10 cellular contexts compared by ENCODE assay signal in the genomic region with DNA sequence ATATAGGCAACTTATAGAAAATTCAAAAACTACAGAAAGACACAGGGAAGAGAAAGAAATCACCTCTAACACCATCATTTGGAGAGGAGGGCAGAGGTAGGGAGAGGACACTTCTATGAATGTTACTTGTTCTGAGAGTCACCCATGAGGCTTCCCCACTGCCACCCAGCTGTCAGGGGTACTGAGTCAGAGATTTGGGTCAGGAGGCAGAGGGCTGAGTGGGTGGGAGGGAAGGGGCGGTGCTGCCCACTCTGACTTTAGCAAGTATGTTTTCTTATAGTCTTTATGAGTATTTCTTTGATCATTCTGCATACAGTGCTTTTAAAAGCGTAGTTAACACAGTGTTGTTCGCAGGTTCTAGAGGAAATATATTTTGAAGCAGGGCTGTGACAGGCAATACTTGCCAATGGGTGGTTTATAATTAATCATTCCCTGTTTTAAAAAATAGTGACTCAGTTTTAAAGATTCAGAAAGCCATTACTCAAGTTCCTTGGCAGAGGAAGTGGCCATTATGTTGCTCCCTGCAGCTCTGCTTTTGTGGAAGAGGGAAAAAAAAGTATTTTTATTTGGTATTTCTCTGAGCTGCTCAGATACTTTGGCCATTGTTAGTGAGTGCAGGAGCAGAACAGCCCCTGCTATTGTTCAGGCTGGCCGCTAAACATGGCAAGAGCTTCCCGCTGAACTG. TPM values are rescaled to one million over a fixed set of nuclear protein-coding genes. Genes with fewer than 3 reads are reported as not detected.
DNase-seq lines count a peak whose midpoint lies in the region; ATAC-seq and TF ChIP-seq lines count a peak whose summit lies in the region.
"Had no signal": no experiment of that assay in that cellular context is flagged by ENCODE, and none has a peak within 500 bp of the region (broad histone marks: within the 10 kb centered on the region; RNA-seq: fewer than 3 reads in every experiment).

No MANE protein-coding gene starts in this region.

- TF ChIP-seq CTCF in lower leg skin (IDR thresholded peaks at IDR 0.05) = no peak

- H3K9me3 Mint-ChIP-seq in activated CD4-positive, alpha-beta T cell treated with anti-CD3 and anti-CD28 coated beads, Interleukin-2, amount 10 ng/mL, durations not matched to agents 7 days and 5 days = no peaks in the 10 kb centered on the region
- no peaks in the 10 kb centered on the region for H3K9me3 Mint-ChIP-seq in activated naive CD8-positive, alpha-beta T cell treated with anti-CD3 and anti-CD28 coated beads, Interleukin-2, amount 50 U/mL, for 24 hours

- POLR2A ChIA-PET in activated CD4-positive, alpha-beta T cell treated with anti-CD3 and anti-CD28 coated beads, Interleukin-2, amount 10 ng/mL, durations not matched to agents 7 days and 5 days (lab: Charles Lee) = no interaction called here

- peak; percentile 55 for ATAC-seq in activated naive CD8-positive, alpha-beta T cell treated with anti-CD3 and anti-CD28 coated beads, Interleukin-2, amount 50 U/mL, for 24 hours
- ATAC-seq in GM18519 (IDR thresholded peaks at IDR 0.05; ENCODE audit: low FRiP score, unreplicated experiment) (no peak), HG02852 (IDR thresholded peaks at IDR 0.05; ENCODE audit: unreplicated experiment) (no peak)

- DNase-seq in activated CD4-positive, alpha-beta T cell treated with anti-CD3 and anti-CD28 coated beads, Interleukin-2, amount 50 U/mL, for 4 hours = peak; percentile 51 to 52
- no peak for DNase-seq in activated CD4-positive, alpha-beta T cell treated with anti-CD3 and anti-CD28 coated beads, Interleukin-2, amount 10 ng/mL, durations not matched to agents 7 days and 5 days
- DNase-seq in activated naive CD8-positive, alpha-beta T cell treated with anti-CD3 and anti-CD28 coated beads, Interleukin-2, amount 50 U/mL, for 24 hours = no peak
- DNase-seq in kidney tubule cell (ENCODE audit: low spot score) = peak; percentile 81
- peak; percentile 69 for DNase-seq in stromal cell of bone marrow (ENCODE audit: low read depth)
- DNase-seq in lower leg skin (ENCODE audit: low spot score in 2 of 2) = no peak

- 20 to 30% methylated on average over 5 of the region's 5 CpGs for WGBS in lower leg skin, 2 donors

- no peak overlapping the region for H3K4me3 Mint-ChIP-seq in activated CD4-positive, alpha-beta T cell treated with anti-CD3 and anti-CD28 coated beads, Interleukin-2, amount 10 ng/mL, durations not matched to agents 7 days and 5 days
- H3K4me3 Mint-ChIP-seq in activated naive CD8-positive, alpha-beta T cell treated with anti-CD3 and anti-CD28 coated beads, Interleukin-2, amount 50 U/mL, for 24 hours = no peak overlapping the region
- H3K4me3 Mint-ChIP-seq: B cell had no signal

- CTCF ChIA-PET in activated CD4-positive, alpha-beta T cell treated with anti-CD3 and anti-CD28 coated beads, Interleukin-2, amount 10 ng/mL, durations not matched to agents 7 days and 5 days (lab: Charles Lee) = interaction anchor here (0.9 kb wide), 1 partner anchor 12 kb away, joined by 7 read pairs; no protein-coding TSS in a partner anchor

- no peaks in the 10 kb centered on the region for H3K36me3 Mint-ChIP-seq in activated CD4-positive, alpha-beta T cell treated with anti-CD3 and anti-CD28 coated beads, Interleukin-2, amount 10 ng/mL, durations not matched to agents 7 days and 5 days (ENCODE audit: low read depth)
- no peaks in the 10 kb centered on the region for H3K36me3 Mint-ChIP-seq in activated naive CD8-positive, alpha-beta T cell treated with anti-CD3 and anti-CD28 coated beads, Interleukin-2, amount 50 U/mL, for 24 hours (ENCODE audit: low read depth)

- no peak for TF ChIP-seq POLR2A in lower leg skin (IDR thresholded peaks at IDR 0.05)

- H3K4me1 Mint-ChIP-seq in activated CD4-positive, alpha-beta T cell treated with anti-CD3 and anti-CD28 coated beads, Interleukin-2, amount 10 ng/mL, durations not matched to agents 7 days and 5 days = peaks cover 43% of the 10 kb centered on the region
- H3K4me1 Mint-ChIP-seq in activated naive CD8-positive, alpha-beta T cell treated with anti-CD3 and anti-CD28 coated beads, Interleukin-2, amount 50 U/mL, for 24 hours = peaks cover 51% of the 10 kb centered on the region

- intact Hi-C loops in lower leg skin (cut with DNase I; ENCODE audit: low total_unique reads) = no loop called here

- H3K27ac Mint-ChIP-seq in activated CD4-positive, alpha-beta T cell treated with anti-CD3 and anti-CD28 coated beads, Interleukin-2, amount 10 ng/mL, durations not matched to agents 7 days and 5 days = no peak overlapping the region
- H3K27ac Mint-ChIP-seq in activated naive CD8-positive, alpha-beta T cell treated with anti-CD3 and anti-CD28 coated beads, Interleukin-2, amount 50 U/mL, for 24 hours = no peak overlapping the region
- H3K27ac Mint-ChIP-seq: B cell had no signal

- H3K4me3 ChIP-seq in lower leg skin (ENCODE audit: low read depth, poor library complexity, severe bottlenecking) = no peak overlapping the region
- H3K4me3 ChIP-seq: HAP-1 had no signal

- no peaks in the 10 kb centered on the region for H3K27me3 Mint-ChIP-seq in activated CD4-positive, alpha-beta T cell treated with anti-CD3 and anti-CD28 coated beads, Interleukin-2, amount 10 ng/mL, durations not matched to agents 7 days and 5 days
- H3K27me3 Mint-ChIP-seq in activated naive CD8-positive, alpha-beta T cell treated with anti-CD3 and anti-CD28 coated beads, Interleukin-2, amount 50 U/mL, for 24 hours = no peaks in the 10 kb centered on the region
- H3K27me3 Mint-ChIP-seq: B cell had no signal

RNA-seq across cellular contexts. Expression of a gene that starts 18.3 kb away (rescaled TPM):
- 1 to 10 TPM; 9.1 to 9.3 TPM for total RNA-seq in activated CD4-positive, alpha-beta T cell treated with anti-CD3 and anti-CD28 coated beads, Interleukin-2, amount 10 ng/mL, durations not matched to agents 7 days and 5 days
- 10 to 100 TPM; 14.7 to 42.1 (median 21.8) TPM for total RNA-seq in lower leg skin

Comparison
In these comparisons a context has a peak if more than half of its experiments do, and no peak if none do; other contexts are left out.
1. DNase-seq: peak in activated CD4-positive, alpha-beta T cell treated with anti-CD3 and anti-CD28 coated beads, Interleukin-2, amount 50 U/mL, for 4 hours (2 of 2), kidney tubule cell (single experiment) and stromal cell of bone marrow (single experiment); none in activated CD4-positive, alpha-beta T cell treated with anti-CD3 and anti-CD28 coated beads, Interleukin-2, amount 10 ng/mL, durations not matched to agents 7 days and 5 days (single experiment), activated naive CD8-positive, alpha-beta T cell treated with anti-CD3 and anti-CD28 coated beads, Interleukin-2, amount 50 U/mL, for 24 hours (single experiment) and lower leg skin (0 of 2).